Comparison of ENCODE assay signal across 8 cellular contexts in genomic region chr2:231605607-231606091, GRCh38. TPM values are rescaled to one million over a fixed set of nuclear protein-coding genes. Genes with fewer than 3 reads are reported as not detected.
DNase-seq lines count a peak whose midpoint lies in the region; ATAC-seq, FAIRE-seq and TF ChIP-seq lines count a peak whose summit lies in the region.

No MANE protein-coding gene starts in this region.

- no peak for FAIRE-seq in HepG2 (lab: Jason Lieb, UNC)

- H3K4me3 ChIP-seq in HepG2 (replicated peaks in 1 of 3; ENCODE audit: insufficient read depth in 1 of 3, low read depth in 2 of 3, low read length in 3 of 3), result no peak overlapping the region
- H3K4me3 ChIP-seq in right lobe of liver, result no peak overlapping the region
- H3K4me3 ChIP-seq in aorta (ENCODE audit: low read length in 2 of 2), result no peak overlapping the region

- H3K27ac ChIP-seq in HepG2 (ENCODE audit: extremely low read length, insufficient read depth, low read length) (no peak overlapping the region), right lobe of liver (peak overlapping the region in 1 of 3 donors; percentile 77), aorta (ENCODE audit: low read depth in 1 of 2, low read length in 2 of 2) (peak overlapping the region; percentile 95 to 97)

- intact Hi-C loops in HepG2 (cut with micrococcal nuclease; ENCODE audit: unreplicated experiment) (no loop called here), right lobe of liver (cut with DNase I) (no loop called here), aorta (cut with DNase I) (loop anchor here in 1 of 2 donors (10.0 kb wide), 1 partner anchor 179 kb away; the partner anchor contains the start of genes COPS7B and PDE6D)

- H3K4me1 ChIP-seq in HepG2 (ENCODE audit: insufficient read depth, low read length) (peaks cover 27% of the 10 kb centered on the region), right lobe of liver (peaks cover 0 to 7% (median 0%) of the 10 kb centered on the region in 4 donors), aorta (ENCODE audit: control insufficient read depth in 1 of 2, insufficient read depth in 2 of 2, low read length in 2 of 2) (no peaks in the 10 kb centered on the region)

- no peaks in the 10 kb centered on the region for H3K36me3 ChIP-seq in HepG2 (replicated peaks in 1 of 2; ENCODE audit: control insufficient read depth in 1 of 2, insufficient read depth in 2 of 2, low read length in 2 of 2)
- no peaks in the 10 kb centered on the region for H3K36me3 ChIP-seq in right lobe of liver
- no peaks in the 10 kb centered on the region for H3K36me3 ChIP-seq in aorta (ENCODE audit: control insufficient read depth in 1 of 2, insufficient read depth in 2 of 2, low read length in 1 of 2)

- CTCF ChIA-PET in HepG2 (lab: Yijun Ruan, JAX; ENCODE audit: low intra/inter-chr PET ratio, low total read pairs), result no interaction called here

- TF ChIP-seq EP300 in HepG2 (IDR thresholded peaks at IDR 0.05; ENCODE audit: low read depth in 2 of 2, low read length in 2 of 2) (no peak), HepG2 (CRISPR knock-in tag; IDR thresholded peaks at IDR 0.05; ENCODE audit: borderline replicate concordance) (no peak)

- no peak for TF ChIP-seq RAD21 in HepG2 (CRISPR knock-in tag; IDR thresholded peaks at IDR 0.05)

- no peak for TF ChIP-seq POLR2A in HepG2 (IDR thresholded peaks at IDR 0.05; ENCODE audit: insufficient read depth in 1 of 2, low read depth in 2 of 2, low read length in 2 of 2)
- no peak for TF ChIP-seq POLR2A in right lobe of liver (IDR thresholded peaks at IDR 0.05)

- no peak overlapping the region for H2AFZ ChIP-seq in HepG2 (ENCODE audit: low read length)

- in situ Hi-C loops in HepG2 (cut with HindIII; ENCODE audit: extremely low pct_ligation_motif_present, low pct_unique_long_range_greater_than_20kb), result no loop called here

- ATAC-seq in HepG2, result 0 out of 3 replicates have a peak, but pooled peaks have one; percentile 4
- ATAC-seq in right lobe of liver, result no peak
- ATAC-seq in aorta (ENCODE audit: low FRiP score), result no peak
- ATAC-seq in GM18511 (IDR thresholded peaks at IDR 0.05; ENCODE audit: unreplicated experiment), result no peak

- POLR2A ChIA-PET in HepG2 (lab: Yijun Ruan, JAX), result no interaction called here

- DNase-seq in HepG2 (ENCODE audit: low spot score), result no peak
- DNase-seq in right lobe of liver, result no peak
- DNase-seq in cerebellar cortex (ENCODE audit: low spot score), result peak; percentile 59
- peak; percentile 31 for DNase-seq in myocyte (ENCODE audit: low read depth)
- peak in 1 of 2 donors; percentile 51 for DNase-seq in aorta
- DNase-seq in cortex of kidney (lab: John Stamatoyannopoulos, UW), result no peak
- no peak for DNase-seq in NCI-H1930 (lab: John Stamatoyannopoulos, UW)

- TF ChIP-seq CTCF in HepG2 (CRISPR knock-in tag; IDR thresholded peaks at IDR 0.05), result no peak
- no peak for TF ChIP-seq CTCF in right lobe of liver (IDR thresholded peaks at IDR 0.05)

- H4K20me1 ChIP-seq in HepG2 (ENCODE audit: insufficient read depth, low read length), result no peaks in the 10 kb centered on the region

- H3K79me2 ChIP-seq in HepG2 (ENCODE audit: insufficient read depth, low read length), result no peaks in the 10 kb centered on the region

- peaks cover 7 to 21% of the 10 kb centered on the region in 2 experiments; a peak in 4 of 5 replicates for H3K27me3 ChIP-seq in HepG2 (ENCODE audit: control insufficient read depth in 1 of 2, insufficient read depth in 2 of 2, low read length in 2 of 2)
- no peaks in the 10 kb centered on the region for H3K27me3 ChIP-seq in right lobe of liver
- H3K27me3 ChIP-seq in aorta (ENCODE audit: control insufficient read depth in 1 of 2, insufficient read depth in 2 of 2, low read length in 1 of 2), result no peaks in the 10 kb centered on the region

- H3K9me3 ChIP-seq in HepG2 (ENCODE audit: low read length) (no peaks in the 10 kb centered on the region), right lobe of liver (no peaks in the 10 kb centered on the region), aorta (ENCODE audit: control insufficient read depth, low read length) (no peaks in the 10 kb centered on the region)

- 0 out of 2 replicates have a peak overlapping the region, but pooled peaks have one; percentile 81 for H3K9ac ChIP-seq in HepG2 (ENCODE audit: insufficient read depth, low read depth, low read length)

- BruUV-seq in HepG2 (replicated peaks; lab: Mats Ljungman, UMichigan), result no TSS peak

- 0 out of 2 replicates have a peak overlapping the region, but pooled peaks have one; percentile 96 for H3K4me2 ChIP-seq in HepG2 (ENCODE audit: low read depth, low read length)

- WGBS in HepG2 (ENCODE audit: low lambda C conversion rate), result 19% methylated on average over 3 of the region's 7 CpGs
- 63% methylated on average over 2 of the region's 7 CpGs for WGBS in right lobe of liver (ENCODE audit: insufficient coverage, low coverage, low lambda C conversion rate, missing lambda C conversion rate)
- WGBS in aorta, 2 donors, result 53 to 62% methylated on average over 7 of the region's 7 CpGs

TF ChIP-seq in HepG2, 621 proteins besides CTCF, POLR2A, EP300 and RAD21:
- TF ChIP-seq UBTF (CRISPR knock-in tag; IDR thresholded peaks at IDR 0.05) (0 out of 2 replicates have a peak, but pooled peaks have one; percentile 2), PTBP1 (IDR thresholded peaks at IDR 0.05; ENCODE audit: low read depth, low read length, poor library complexity, severe bottlenecking) (no peak)

RNA-seq across cellular contexts. Expression of gene TEX44, which starts 13.0 kb away (rescaled TPM):
- total RNA-seq in HepG2 (2016; rRNA removed; fragmentation: Illumina TruSeq; extraction: Trizol) (not detected in 2 replicates), right lobe of liver (not detected), myocyte (not detected in 2 replicates), aorta (not detected)
- total RNA-seq in HepG2 (2016; cell fraction: cytosol; rRNA removed; fragmentation: Illumina TruSeq; extraction: Trizol; ENCODE audit: low read depth), result not detected in 2 replicates
- total RNA-seq in HepG2 (2016; cell fraction: insoluble cytoplasmic fraction; rRNA removed; fragmentation: Illumina TruSeq; extraction: Trizol), result not detected in 2 replicates
- not detected in 2 replicates for total RNA-seq in HepG2 (2016; cell fraction: membrane; rRNA removed; fragmentation: Illumina TruSeq; extraction: Trizol)
- total RNA-seq in HepG2 (2016; cell fraction: nucleus; rRNA removed; fragmentation: Illumina TruSeq; extraction: Trizol), result not detected in 2 replicates
- polyA plus RNA-seq in HepG2 (2011; rRNA removed) (not detected in 2 replicates), aorta (not detected)
- not detected in 2 replicates for polyA plus RNA-seq in HepG2 (2011; cell fraction: cytosol; rRNA removed)
- polyA plus RNA-seq in HepG2 (2011; cell fraction: nucleus; rRNA removed), result not detected in 2 replicates
- polyA plus RNA-seq in HepG2 (2012), result not detected in 2 replicates
- polyA plus RNA-seq in HepG2 (2016; cell fraction: cytosol; fragmentation: Illumina TruSeq; extraction: Trizol; ENCODE audit: low read depth), result not detected in 2 replicates
- polyA plus RNA-seq in HepG2 (2016; cell fraction: insoluble cytoplasmic fraction; fragmentation: Illumina TruSeq; extraction: Trizol; ENCODE audit: low read depth), result not detected in 2 replicates
- not detected in 2 replicates for polyA plus RNA-seq in HepG2 (2016; cell fraction: membrane; fragmentation: Illumina TruSeq; extraction: Trizol; ENCODE audit: low read depth)
- not detected in 2 replicates for polyA plus RNA-seq in HepG2 (2016; cell fraction: nucleus; fragmentation: Illumina TruSeq; extraction: Trizol; ENCODE audit: insufficient read depth, low read depth)
- polyA minus RNA-seq in HepG2 (2011; rRNA and poly(A)+ RNA removed; ENCODE audit: low replicate concordance), result not detected in 2 replicates
- polyA minus RNA-seq in HepG2 (2011; cell fraction: cytosol; rRNA and poly(A)+ RNA removed), result not detected in 2 replicates
- polyA minus RNA-seq in HepG2 (2011; cell fraction: nucleus; rRNA and poly(A)+ RNA removed), result not detected in 2 replicates
- polyA plus RNA-seq in myocyte (2012), result not detected

Comparison
In these comparisons a context has a peak if more than half of its experiments do, and no peak if none do; other contexts are left out.
1. DNase-seq: peak in cerebellar cortex (single experiment) and myocyte (single experiment); none in HepG2 (single experiment), right lobe of liver (0 of 3), cortex of kidney (single experiment) and NCI-H1930 (0 of 2).